11 cellular contexts compared by ENCODE assay signal in the genomic region with DNA sequence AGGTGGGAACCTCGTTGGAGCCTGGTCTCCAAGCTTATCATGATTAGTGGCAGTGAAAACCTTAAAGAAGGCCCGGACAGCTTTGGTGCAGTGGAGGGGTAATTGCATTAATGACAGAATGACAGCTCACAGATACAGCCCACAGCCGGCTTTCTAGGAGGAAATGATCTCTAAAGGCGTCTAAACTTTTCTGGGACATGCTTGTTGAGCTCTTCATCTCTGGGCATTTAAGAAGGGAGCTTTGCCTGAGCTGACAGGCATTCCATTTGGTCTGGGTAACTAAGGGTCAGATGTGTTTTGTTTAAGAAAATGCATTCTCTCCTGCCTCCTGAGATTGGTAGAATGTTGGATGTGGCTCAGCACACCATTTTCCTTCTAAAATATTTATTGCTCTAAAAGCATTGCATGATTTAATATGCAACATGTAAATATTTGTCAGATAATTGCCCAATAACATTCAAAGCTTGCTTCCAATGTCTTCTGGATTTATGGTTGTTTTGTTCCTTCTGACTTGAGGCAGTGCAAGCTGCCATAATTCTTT. TPM values are rescaled to one million over a fixed set of nuclear protein-coding genes. Genes with fewer than 3 reads are reported as not detected.
DNase-seq lines count a peak whose midpoint lies in the region; FAIRE-seq and TF ChIP-seq lines count a peak whose summit lies in the region.
"Had no signal": no experiment of that assay in that cellular context is flagged by ENCODE, and none has a peak within 500 bp of the region (broad histone marks: within the 10 kb centered on the region; RNA-seq: fewer than 3 reads in every experiment).

No MANE protein-coding gene starts in this region.

- H3K23ac ChIP-seq in mesenchymal stem cell (ENCODE audit: low read length in 2 of 2): no peak overlapping the region

- DNase-seq in AG08395 (ENCODE audit: low spot score) (peak; percentile 40), GM23248 (peak; percentile 54), amniotic epithelial cell (ENCODE audit: low read depth) (peak; percentile 84), mesenchymal stem cell (peak; percentile 59), NCI-H187 (lab: John Stamatoyannopoulos, UW) (no peak), NCI-H526 treated with DMSO at 0.1 percent for 48 hours (lab: John Stamatoyannopoulos, UW) (no peak), H54 (ENCODE audit: insufficient read length, low spot score) (no peak)
- DNase-seq in activated naive CD4-positive, alpha-beta T cell treated with Interleukin-2 at 50 U/mL for 16 hours: no peak
- DNase-seq: NCI-H774; stimulated activated CD4-positive, alpha-beta T cell treated with anti-CD3 and anti-CD28 coated beads, Interleukin-15, amount 100 ng/mL, for 24 hours; stimulated activated naive CD4-positive, alpha-beta T cell treated with Interleukin-2 at 50 U/mL for 16 hours had no signal

- no peak overlapping the region for H3K18ac ChIP-seq in mesenchymal stem cell (ENCODE audit: low read depth in 1 of 2, low read length in 2 of 2)

- H3K4ac ChIP-seq in mesenchymal stem cell (ENCODE audit: low read depth in 1 of 2, low read length in 2 of 2): no peak overlapping the region

- H4K8ac ChIP-seq in mesenchymal stem cell (ENCODE audit: low read length): no peak overlapping the region

- H4K20me1 ChIP-seq in GM23248 (ENCODE audit: insufficient read depth): no peaks in the 10 kb centered on the region

- H3K27ac ChIP-seq in GM23248 (no peak overlapping the region), mesenchymal stem cell (ENCODE audit: low read length, poor library complexity, severe bottlenecking) (no peak overlapping the region)

- H3K27me3 ChIP-seq in GM23248 (replicated peaks; ENCODE audit: insufficient read depth) (no peaks in the 10 kb centered on the region), mesenchymal stem cell (ENCODE audit: control insufficient read depth in 1 of 2, insufficient read depth in 1 of 2, low read length in 2 of 2) (no peaks in the 10 kb centered on the region)

- no peak for FAIRE-seq in H54 (lab: Jason Lieb, UNC)

- no peak overlapping the region for H3K14ac ChIP-seq in mesenchymal stem cell (ENCODE audit: low read length in 2 of 2)

- in situ Hi-C loops in GM23248 (cut with MboI): no loop called here

- TF ChIP-seq POLR2A in H54 (IDR thresholded peaks at IDR 0.05; ENCODE audit: low read depth, low read length): no peak

- H2BK5ac ChIP-seq in mesenchymal stem cell (ENCODE audit: low read depth, low read length, poor library complexity, severe bottlenecking): no peak overlapping the region

- peaks cover 38% of the 10 kb centered on the region for H3K79me1 ChIP-seq in mesenchymal stem cell (replicated peaks; ENCODE audit: low read length, poor library complexity, severe bottlenecking)

- H3K9ac ChIP-seq in GM23248 (no peak overlapping the region), mesenchymal stem cell (ENCODE audit: low read length) (no peak overlapping the region)

- H2AFZ ChIP-seq in GM23248 (no peak overlapping the region), mesenchymal stem cell (ENCODE audit: low read depth, low read length) (no peak overlapping the region)

- peaks cover 36% of the 10 kb centered on the region for H3K79me2 ChIP-seq in GM23248 (ENCODE audit: insufficient read depth)

- peaks cover 10% of the 10 kb centered on the region for H3K4me1 ChIP-seq in GM23248 (ENCODE audit: insufficient read depth)
- peaks cover 33% of the 10 kb centered on the region for H3K4me1 ChIP-seq in mesenchymal stem cell (ENCODE audit: control insufficient read depth, insufficient read depth, low read depth, low read length)

- no peak overlapping the region for H4K91ac ChIP-seq in mesenchymal stem cell (ENCODE audit: low read length)

- no peak overlapping the region for H2BK15ac ChIP-seq in mesenchymal stem cell (ENCODE audit: low read depth, poor library complexity, severe bottlenecking)

- H3K9me2 ChIP-seq in GM23248 (ENCODE audit: insufficient read depth): no peaks in the 10 kb centered on the region

- no peak overlapping the region for H3K4me3 ChIP-seq in GM23248
- H3K4me3 ChIP-seq in mesenchymal stem cell (ENCODE audit: insufficient read depth in 1 of 2, low read depth in 1 of 2, low read length in 2 of 2): peak overlapping the region in 1 of 2 experiments; percentile 81

- H2BK120ac ChIP-seq in mesenchymal stem cell (ENCODE audit: low read depth, low read length): no peak overlapping the region

- H3K9me3 ChIP-seq in GM23248 (ENCODE audit: low read depth): no peaks in the 10 kb centered on the region
- H3K9me3 ChIP-seq in mesenchymal stem cell (ENCODE audit: control insufficient read depth, low read length): no peaks in the 10 kb centered on the region

- no peaks in the 10 kb centered on the region for H3K36me3 ChIP-seq in GM23248 (ENCODE audit: low read depth)
- peaks cover 0 to 11% of the 10 kb centered on the region in 2 experiments for H3K36me3 ChIP-seq in mesenchymal stem cell (ENCODE audit: control insufficient read depth in 1 of 2, insufficient read depth in 2 of 2, low read depth in 1 of 2, low read length in 2 of 2)

- no peak overlapping the region for H2AK5ac ChIP-seq in mesenchymal stem cell (ENCODE audit: low read length, severe bottlenecking)

- peak overlapping the region; percentile 14 for H3K4me2 ChIP-seq in GM23248 (ENCODE audit: unreplicated experiment)
- peak overlapping the region; percentile 6 for H3K4me2 ChIP-seq in mesenchymal stem cell (ENCODE audit: low read length, poor library complexity, severe bottlenecking)

- 17 to 24% methylated on average over 4 of the region's 4 CpGs for WGBS in GM23248 (ENCODE audit: low coverage in 1 of 2, low lambda C conversion rate in 2 of 2, missing lambda C conversion rate in 2 of 2), 2 experiments
- WGBS in mesenchymal stem cell: 5% methylated on average over 4 of the region's 4 CpGs

- no peak overlapping the region for H2BK12ac ChIP-seq in mesenchymal stem cell (ENCODE audit: low read length in 2 of 2)

- no peaks in the 10 kb centered on the region for H3F3A ChIP-seq in GM23248 (ENCODE audit: insufficient read depth)

RNA-seq across cellular contexts. Expression of gene ANKRD33B, which starts 4.0 kb away (rescaled TPM):
- 1.5 and 2.4 TPM in 2 replicates for total RNA-seq in GM23248 (2014; rRNA removed; shearing (Covaris generic))
- 0.57 and 0.71 TPM in 2 replicates for polyA plus RNA-seq in GM23248 (2016; fragmentation: Nextera tagmentation; extraction: Ambion mirVana)
- polyA plus RNA-seq in mesenchymal stem cell (2013, experiment 1 of 2): 0.64 TPM
- 0.71 TPM for polyA plus RNA-seq in mesenchymal stem cell (2013, experiment 2 of 2)

Comparison
In these comparisons a context has a peak if more than half of its experiments do, and no peak if none do; other contexts are left out.
1. DNase-seq: peak in AG08395 (single experiment), GM23248 (single experiment), amniotic epithelial cell (single experiment) and mesenchymal stem cell (single experiment); none in NCI-H187 (0 of 2), NCI-H526 treated with DMSO at 0.1 percent for 48 hours (single experiment), H54 (single experiment) and activated naive CD4-positive, alpha-beta T cell treated with Interleukin-2 at 50 U/mL for 16 hours (single experiment).